ENCODE assay signal across 8 cellular contexts in the genomic region with DNA sequence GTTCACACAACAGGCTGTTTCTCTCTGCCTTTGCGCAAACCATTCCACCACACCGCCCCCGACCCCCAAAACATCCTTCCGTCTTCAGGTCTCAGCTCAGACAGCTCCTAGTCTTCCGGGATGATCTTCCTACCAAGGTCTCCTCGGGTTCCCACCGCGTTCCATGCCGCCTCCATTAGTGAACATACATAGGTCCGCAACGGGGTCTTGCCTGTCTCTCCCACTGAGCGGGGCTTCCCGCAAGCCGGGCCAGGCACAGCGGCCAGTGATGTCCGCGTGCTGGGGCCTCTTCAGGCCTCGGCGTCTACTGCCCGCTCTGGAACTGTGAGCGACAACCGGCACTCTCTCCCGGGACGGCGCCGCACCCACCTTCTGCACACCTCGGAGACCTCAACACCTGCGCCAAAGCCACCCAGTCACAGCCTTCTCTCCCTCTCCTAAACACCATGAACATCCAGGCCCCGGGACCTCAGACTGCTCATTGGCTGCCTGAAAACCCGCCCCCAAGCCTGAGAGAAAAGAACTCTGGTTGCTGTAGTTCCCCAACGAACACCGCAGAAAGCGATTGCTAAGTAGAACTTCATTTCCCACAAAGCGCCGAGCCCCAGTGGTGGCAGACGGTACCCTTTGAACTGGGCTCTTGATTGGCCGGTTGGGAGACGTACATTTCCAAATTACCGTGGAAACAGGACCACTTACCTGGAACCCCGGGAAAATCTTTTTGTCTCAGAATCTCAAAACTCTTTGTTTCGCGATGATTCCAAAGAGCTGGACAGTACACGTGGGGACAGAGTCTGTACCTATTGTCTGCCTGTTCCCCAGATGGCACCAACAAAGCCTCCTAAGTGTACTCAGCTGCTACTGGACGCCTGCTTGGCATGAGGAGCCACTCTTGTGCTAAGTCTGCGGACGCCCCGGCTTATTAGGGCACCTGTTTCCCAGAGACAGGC. TPM values are rescaled to one million over a fixed set of nuclear protein-coding genes. Genes with fewer than 3 reads are reported as not detected.
DNase-seq lines count a peak whose midpoint lies in the region; ATAC-seq, FAIRE-seq and TF ChIP-seq lines count a peak whose summit lies in the region.

No MANE protein-coding gene starts in this region.

- peak overlapping the region; percentile 88 for H2AFZ ChIP-seq in mesenchymal stem cell (ENCODE audit: low read depth, low read length)

- H3K27ac ChIP-seq in AG04450 (ENCODE audit: low read depth, low read length) (peak overlapping the region; percentile 21), mesenchymal stem cell (ENCODE audit: low read length, poor library complexity, severe bottlenecking) (peak overlapping the region; percentile 0)

- CTCF ChIA-PET in AG04450 (lab: Charles Lee) = interaction anchor here (0.8 to 3.4 kb wide), 4 partner anchors 18 to 146 kb away, joined by 3 to 10 read pairs (median 3); no protein-coding TSS in a partner anchor

- WGBS in mesenchymal stem cell = 11% methylated on average over 47 of the region's 47 CpGs

- H3K79me1 ChIP-seq in mesenchymal stem cell (replicated peaks; ENCODE audit: low read length, poor library complexity, severe bottlenecking) = peaks cover 42% of the 10 kb centered on the region

- no peak overlapping the region for H2BK120ac ChIP-seq in mesenchymal stem cell (ENCODE audit: low read depth, low read length)

- no peak for TF ChIP-seq CTCF in AG04450 (IDR thresholded peaks at IDR 0.05; ENCODE audit: low read depth, low read length)

- H3K23ac ChIP-seq in mesenchymal stem cell (ENCODE audit: low read length in 2 of 2) = peak overlapping the region in 1 of 2 experiments; percentile 3

- in situ Hi-C loops in GM18951 (cut with MboI; ENCODE audit: low sequenced_read_pairs, unreplicated experiment) = no loop called here

- H3K4me2 ChIP-seq in mesenchymal stem cell (ENCODE audit: low read length, poor library complexity, severe bottlenecking) = peak overlapping the region; percentile 80

- H3K9ac ChIP-seq in mesenchymal stem cell (ENCODE audit: low read length) = peak overlapping the region; percentile 93

- H3K4ac ChIP-seq in mesenchymal stem cell (ENCODE audit: low read depth in 1 of 2, low read length in 2 of 2) = peak overlapping the region in 1 of 2 experiments; percentile 85

- peaks cover 33 to 41% of the 10 kb centered on the region in 2 experiments for H3K36me3 ChIP-seq in mesenchymal stem cell (ENCODE audit: control insufficient read depth in 1 of 2, insufficient read depth in 2 of 2, low read depth in 1 of 2, low read length in 2 of 2)

- H2BK12ac ChIP-seq in mesenchymal stem cell (ENCODE audit: low read length in 2 of 2) = no peak overlapping the region

- H3K27me3 ChIP-seq in AG04450 (ENCODE audit: control insufficient read depth, insufficient read depth, low read length) (no peaks in the 10 kb centered on the region), mesenchymal stem cell (ENCODE audit: control insufficient read depth in 1 of 2, insufficient read depth in 1 of 2, low read length in 2 of 2) (no peaks in the 10 kb centered on the region)

- no peaks in the 10 kb centered on the region; the same call in 1 of the 2 replicates for H3K9me3 ChIP-seq in AG04450 (ENCODE audit: control insufficient read depth, insufficient read depth, low read length)
- peaks cover 3% of the 10 kb centered on the region for H3K9me3 ChIP-seq in mesenchymal stem cell (ENCODE audit: control insufficient read depth, low read length)

- POLR2A ChIA-PET in AG04450 (lab: Yijun Ruan, JAX) = interaction anchor here (2.2 kb wide), 1 partner anchor 9 kb away, joined by 7 read pairs; a partner anchor contains a TSS

- H2BK5ac ChIP-seq in mesenchymal stem cell (ENCODE audit: low read depth, low read length, poor library complexity, severe bottlenecking) = no peak overlapping the region

- peak overlapping the region; percentile 5 for H4K8ac ChIP-seq in mesenchymal stem cell (ENCODE audit: low read length)

- H2AK5ac ChIP-seq in mesenchymal stem cell (ENCODE audit: low read length, severe bottlenecking) = no peak overlapping the region

- FAIRE-seq in endometrium (lab: Jason Lieb, UNC) = peak; percentile 98

- H2BK15ac ChIP-seq in mesenchymal stem cell (ENCODE audit: low read depth, poor library complexity, severe bottlenecking) = no peak overlapping the region

- peak; percentile 91 for ATAC-seq in HG03280 (IDR thresholded peaks at IDR 0.05; ENCODE audit: unreplicated experiment)

- H3K18ac ChIP-seq in mesenchymal stem cell (ENCODE audit: low read depth in 1 of 2, low read length in 2 of 2) = peak overlapping the region in 1 of 2 experiments; percentile 68

- H3K4me1 ChIP-seq in mesenchymal stem cell (ENCODE audit: control insufficient read depth, insufficient read depth, low read depth, low read length) = peaks cover 19% of the 10 kb centered on the region

- H3K4me3 ChIP-seq in AG04450 (ENCODE audit: low read depth, low read length) (peak overlapping the region; percentile 82), mesenchymal stem cell (ENCODE audit: insufficient read depth in 1 of 2, low read depth in 1 of 2, low read length in 2 of 2) (peak overlapping the region; percentile 75 to 97)

- no peak overlapping the region for H4K91ac ChIP-seq in mesenchymal stem cell (ENCODE audit: low read length)

- peak; percentile 72 for DNase-seq in AG04450 (ENCODE audit: low read depth, low spot score)
- DNase-seq in NCI-H526 (lab: John Stamatoyannopoulos, UW) = peak; percentile 97 to 98
- DNase-seq in activated CD8-positive, alpha-beta memory T cell treated with anti-CD3 and anti-CD28 coated beads for 24 hours = peak; percentile 89
- DNase-seq in mesenchymal stem cell = peak; percentile 93
- peak; percentile 79 for DNase-seq in stimulated activated CD8-positive, alpha-beta memory T cell treated with anti-CD3 and anti-CD28 coated beads, Interleukin-12 subunit alpha, Interleukin-12 subunit beta, amount 100 ng/mL, for 1 hour (ENCODE audit: low read depth)

- peak; percentile 50 for TF ChIP-seq POLR2A in GM18951 (IDR thresholded peaks at IDR 0.05; ENCODE audit: extremely low read depth, insufficient read depth, insufficient read length)

- H3K14ac ChIP-seq in mesenchymal stem cell (ENCODE audit: low read length in 2 of 2) = peak overlapping the region in 1 of 2 experiments; percentile 86

RNA-seq across cellular contexts. Expression of a gene that starts 9.5 kb away (rescaled TPM):
- 7.2 and 9.2 TPM in 2 replicates for polyA plus RNA-seq in AG04450 (2011; rRNA removed)
- polyA minus RNA-seq in AG04450 (2011; rRNA and poly(A)+ RNA removed) = 22.5 and 22.7 TPM in 2 replicates
- polyA plus RNA-seq in mesenchymal stem cell (2013, experiment 1 of 2) = 27.9 TPM
- 27.0 TPM for polyA plus RNA-seq in mesenchymal stem cell (2013, experiment 2 of 2)

RNA-seq across cellular contexts. Expression of a gene that starts 21.8 kb away (rescaled TPM):
- polyA plus RNA-seq in AG04450 (2011; rRNA removed) = 256 and 329 TPM in 2 replicates
- 207 and 275 TPM in 2 replicates for polyA minus RNA-seq in AG04450 (2011; rRNA and poly(A)+ RNA removed)
- 147 TPM for polyA plus RNA-seq in mesenchymal stem cell (2013, experiment 1 of 2)
- polyA plus RNA-seq in mesenchymal stem cell (2013, experiment 2 of 2) = 134 TPM

RNA-seq across cellular contexts. Expression of a gene that starts 45.8 kb away (rescaled TPM):
- not detected in 2 replicates for polyA plus RNA-seq in AG04450 (2011; rRNA removed)
- not detected in 2 replicates for polyA minus RNA-seq in AG04450 (2011; rRNA and poly(A)+ RNA removed)
- polyA plus RNA-seq in mesenchymal stem cell (2013, experiment 1 of 2) = not detected
- not detected for polyA plus RNA-seq in mesenchymal stem cell (2013, experiment 2 of 2)

Comparison
In these comparisons a context has a peak if more than half of its experiments do, and no peak if none do; other contexts are left out.
1. Peak in every context shown above with its lines: DNase-seq, ATAC-seq, H3K4me3 ChIP-seq and H3K27ac ChIP-seq.